11 cellular contexts compared by ENCODE assay signal in the genomic region with DNA sequence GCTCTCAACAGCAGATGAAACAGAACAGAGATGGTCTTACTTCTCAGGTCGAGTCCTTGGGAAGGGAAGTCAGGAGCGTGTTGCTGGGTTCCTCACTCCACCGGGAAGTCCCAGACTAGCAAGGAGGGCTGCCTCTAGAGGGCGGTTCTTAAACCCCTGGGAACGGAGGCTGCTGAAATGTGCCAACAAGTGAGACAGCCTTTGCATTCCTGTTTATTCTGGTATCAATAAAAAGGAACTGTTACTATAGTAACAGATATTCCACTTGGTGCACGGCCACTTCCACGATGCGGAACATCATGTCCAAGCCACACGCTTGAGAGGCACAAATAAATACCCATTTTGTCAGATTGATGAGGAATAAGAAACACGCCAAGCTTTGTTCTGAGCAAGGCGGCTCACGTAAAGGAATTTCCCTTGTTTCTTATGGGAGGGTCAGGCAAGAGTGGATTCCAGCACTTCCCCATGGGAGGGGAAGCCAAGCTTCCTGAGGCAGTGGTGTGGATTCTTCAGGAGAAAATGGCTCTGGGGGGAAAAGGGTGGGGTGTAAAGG. TPM values are rescaled to one million over a fixed set of nuclear protein-coding genes. Genes with fewer than 3 reads are reported as not detected.
DNase-seq lines count a peak whose midpoint lies in the region; ATAC-seq, FAIRE-seq and TF ChIP-seq lines count a peak whose summit lies in the region.
"Had no signal": no experiment of that assay in that cellular context is flagged by ENCODE, and none has a peak within 500 bp of the region (broad histone marks: within the 10 kb centered on the region; RNA-seq: fewer than 3 reads in every experiment).

A gene with protein sequence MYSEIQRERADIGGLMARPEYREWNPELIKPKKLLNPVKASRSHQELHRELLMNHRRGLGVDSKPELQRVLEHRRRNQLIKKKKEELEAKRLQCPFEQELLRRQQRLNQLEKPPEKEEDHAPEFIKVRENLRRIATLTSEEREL (minus strand): TSS at position 123 of the 553 bp plus-strand sequence. CDS start 7,531 bp downstream, outside the sequence.

- H3K27ac Mint-ChIP-seq in immature natural killer cell = no peak within 1 kb of the TSS
- H3K27ac Mint-ChIP-seq: activated T-cell treated with anti-CD3 and anti-CD28 coated beads, Interleukin-2, amount 50 U/mL, for 72 hours had no signal

- H3K9me3 Mint-ChIP-seq in immature natural killer cell = no peaks in the 10 kb centered on the region
- H3K9me3 Mint-ChIP-seq: activated T-cell treated with anti-CD3 and anti-CD28 coated beads, Interleukin-2, amount 50 U/mL, for 72 hours had no signal

- peaks cover 6% of the 10 kb centered on the region for H3K27me3 ChIP-seq in bronchial epithelial cell (ENCODE audit: control insufficient read depth, insufficient read depth, low read length)

- H3K36me3 ChIP-seq in bronchial epithelial cell (ENCODE audit: control insufficient read depth, insufficient read depth, low read length) = no peaks in the 10 kb centered on the region
- H3K36me3 ChIP-seq: neutrophil had no signal

- peak; percentile 36 for TF ChIP-seq CTCF in bronchial epithelial cell (IDR thresholded peaks at IDR 0.05; ENCODE audit: insufficient read depth, low read length, severe bottlenecking)

- DNase-seq in EH (ENCODE audit: low read depth) (peak; percentile 73), bronchial epithelial cell (ENCODE audit: low read depth) (peak; percentile 47), hypothalamus (lab: John Stamatoyannopoulos, UW) (peak in 40 of 51 donors; percentile 6 to 82 (median 43)), pulmonary artery endothelial cell (ENCODE audit: low read depth, low spot score) (peak; percentile 77), immature natural killer cell (no peak)
- no peak for DNase-seq in activated naive CD4-positive, alpha-beta T cell (lab: John Stamatoyannopoulos, UW)
- DNase-seq: activated T-cell treated with anti-CD3 and anti-CD28 coated beads, Interleukin-2, amount 50 U/mL, for 72 hours; NCI-H774 had no signal

- peaks cover 0 to 3% (median 2%) of the 10 kb centered on the region in 3 donors for H3K27me3 Mint-ChIP-seq in immature natural killer cell (ENCODE audit: low read depth in 3 of 3)

- no peaks in the 10 kb centered on the region for H3K36me3 Mint-ChIP-seq in immature natural killer cell

- FAIRE-seq in bronchial epithelial cell (lab: Jason Lieb, UNC) = no peak

- ATAC-seq in HG02623 (IDR thresholded peaks at IDR 0.05; ENCODE audit: unreplicated experiment) (no peak), HG03159 (IDR thresholded peaks at IDR 0.05; ENCODE audit: unreplicated experiment) (no peak)
- ATAC-seq: activated T-cell treated with anti-CD3 and anti-CD28 coated beads, Interleukin-2, amount 50 U/mL, for 72 hours had no signal

- no peak within 1 kb of the TSS for H3K4me3 Mint-ChIP-seq in immature natural killer cell
- H3K4me3 Mint-ChIP-seq: activated T-cell treated with anti-CD3 and anti-CD28 coated beads, Interleukin-2, amount 50 U/mL, for 72 hours had no signal

- no peak within 1 kb of the TSS for H3K4me3 ChIP-seq in bronchial epithelial cell (ENCODE audit: low read depth, low read length)

- H3K4me1 Mint-ChIP-seq in immature natural killer cell = no peaks in the 10 kb centered on the region

RNA-seq across cellular contexts. Expression of the gene that starts here (rescaled TPM):
- total RNA-seq in bronchial epithelial cell (not detected in 2 replicates), pulmonary artery endothelial cell (3.8 and 9.6 TPM in 2 replicates)
- not detected for polyA plus RNA-seq in immature natural killer cell
- total RNA-seq: activated T-cell treated with anti-CD3 and anti-CD28 coated beads, Interleukin-2, amount 50 U/mL, for 72 hours had no signal

Comparison
In these comparisons a context has a peak if more than half of its experiments do, and no peak if none do; other contexts are left out.
1. Peak in DNase-seq in bronchial epithelial cell; RNA of the gene not detected or under 1 TPM.
2. DNase-seq: peak in EH (single experiment), hypothalamus (40 of 51) and pulmonary artery endothelial cell (single experiment); none in immature natural killer cell (0 of 3) and activated naive CD4-positive, alpha-beta T cell (0 of 4).